23 cellular contexts compared by ENCODE assay signal in genomic region chr13:110457361-110457760, GRCh38.
"Had no signal": no experiment of that assay in that cellular context is flagged by ENCODE, and none has a peak within 500 bp of the region (broad histone marks: within the 10 kb centered on the region; RNA-seq: fewer than 3 reads in every experiment).

No MANE protein-coding gene starts in this region.

- H3K4me3 Mint-ChIP-seq: activated B cell treated with CpG ODN at 0.5 μM for 24 hours; activated CD4-positive, alpha-beta T cell treated with anti-CD3 and anti-CD28 coated beads for 36 hours; activated naive CD4-positive, alpha-beta T cell treated with anti-CD3 and anti-CD28 coated beads, Interleukin-2, amount 10 ng/mL, durations not matched to agents 7 days and 5 days; activated T-cell treated with anti-CD3 and anti-CD28 coated beads, Interleukin-2, amount 50 U/mL, for 24 hours; dendritic cell treated with granulocyte-macrophage colony-stimulating factor and Interleukin-4, amounts not matched to agents 40 ng/mL and 50 ng/mL, for 4 days; naive B cell; neural progenitor cell; stimulated activated naive CD8-positive, alpha-beta T cell treated with anti-CD3 and anti-CD28 coated beads, Interleukin-15, amount 100 ng/mL, for 72 hours had no signal

- H3K27ac ChIP-seq: foreskin keratinocyte, neural progenitor cell, prostate gland, suprapubic skin, vagina had no signal

- H3K4me2 ChIP-seq: neural progenitor cell had no signal

- H3K27ac Mint-ChIP-seq: activated B cell treated with CpG ODN at 0.5 μM for 24 hours; activated CD4-positive, alpha-beta T cell treated with anti-CD3 and anti-CD28 coated beads for 36 hours; activated naive CD4-positive, alpha-beta T cell treated with anti-CD3 and anti-CD28 coated beads, Interleukin-2, amount 10 ng/mL, durations not matched to agents 7 days and 5 days; activated T-cell treated with anti-CD3 and anti-CD28 coated beads, Interleukin-2, amount 50 U/mL, for 24 hours; dendritic cell treated with granulocyte-macrophage colony-stimulating factor and Interleukin-4, amounts not matched to agents 40 ng/mL and 50 ng/mL, for 4 days; neural progenitor cell had no signal

- H3K9me3 ChIP-seq: prostate gland, suprapubic skin, tibial nerve, vagina had no signal

- DNase-seq: activated B cell treated with CpG ODN at 0.5 μM for 24 hours; activated CD4-positive, alpha-beta T cell treated with anti-CD3 and anti-CD28 coated beads for 36 hours; activated CD4-positive, alpha-beta T cell treated with anti-CD3 and anti-CD28 coated beads, Interleukin-2, amount 50 U/mL, for 4 hours; activated CD8-positive, alpha-beta memory T cell treated with anti-CD3 and anti-CD28 coated beads for 24 hours; activated CD8-positive, alpha-beta memory T cell treated with anti-CD3 and anti-CD28 coated beads, Interleukin-2, amount 50 U/mL, for 4 hours; activated naive CD4-positive, alpha-beta T cell treated with anti-CD3 and anti-CD28 coated beads, Interleukin-2, amount 10 ng/mL, durations not matched to agents 7 days and 5 days; activated T-cell treated with anti-CD3 and anti-CD28 coated beads, Interleukin-2, amount 50 U/mL, for 24 hours; amygdala; effector CD4-positive, alpha-beta T cell; foreskin keratinocyte; naive B cell; stimulated activated CD4-positive, alpha-beta T cell treated with anti-CD3 and anti-CD28 coated beads, Interleukin-1b, Interleukin-23, amount 100 ng/mL, for 48 hours; stimulated activated naive CD8-positive, alpha-beta T cell treated with anti-CD3 and anti-CD28 coated beads, Interleukin-15, amount 100 ng/mL, for 72 hours; T-helper 1 cell; T1000 had no signal

- H3K36me3 ChIP-seq: neural progenitor cell, prostate gland had no signal

- H3K36me3 Mint-ChIP-seq: activated naive CD4-positive, alpha-beta T cell treated with anti-CD3 and anti-CD28 coated beads, Interleukin-2, amount 10 ng/mL, durations not matched to agents 7 days and 5 days; naive B cell had no signal

- H3K9ac ChIP-seq: neural progenitor cell had no signal

- H3K9me3 Mint-ChIP-seq: activated B cell treated with CpG ODN at 0.5 μM for 24 hours; activated naive CD4-positive, alpha-beta T cell treated with anti-CD3 and anti-CD28 coated beads, Interleukin-2, amount 10 ng/mL, durations not matched to agents 7 days and 5 days; activated T-cell treated with anti-CD3 and anti-CD28 coated beads, Interleukin-2, amount 50 U/mL, for 24 hours; dendritic cell treated with granulocyte-macrophage colony-stimulating factor and Interleukin-4, amounts not matched to agents 40 ng/mL and 50 ng/mL, for 4 days; naive B cell; neural progenitor cell; stimulated activated naive CD8-positive, alpha-beta T cell treated with anti-CD3 and anti-CD28 coated beads, Interleukin-15, amount 100 ng/mL, for 72 hours had no signal

- ATAC-seq: activated CD4-positive, alpha-beta T cell treated with anti-CD3 and anti-CD28 coated beads for 36 hours; foreskin keratinocyte; left lobe of liver; stimulated activated naive CD8-positive, alpha-beta T cell treated with anti-CD3 and anti-CD28 coated beads, Interleukin-15, amount 100 ng/mL, for 72 hours had no signal

- H3K4me3 ChIP-seq: lung, neural progenitor cell, prostate gland, suprapubic skin, tibial nerve, vagina had no signal

- H3K4me1 ChIP-seq: foreskin keratinocyte, prostate gland had no signal

- H3K27me3 ChIP-seq: foreskin keratinocyte, neural progenitor cell, suprapubic skin, tibial nerve, vagina had no signal
